ENCODE assay signal across 6 cellular contexts in the genomic region with DNA sequence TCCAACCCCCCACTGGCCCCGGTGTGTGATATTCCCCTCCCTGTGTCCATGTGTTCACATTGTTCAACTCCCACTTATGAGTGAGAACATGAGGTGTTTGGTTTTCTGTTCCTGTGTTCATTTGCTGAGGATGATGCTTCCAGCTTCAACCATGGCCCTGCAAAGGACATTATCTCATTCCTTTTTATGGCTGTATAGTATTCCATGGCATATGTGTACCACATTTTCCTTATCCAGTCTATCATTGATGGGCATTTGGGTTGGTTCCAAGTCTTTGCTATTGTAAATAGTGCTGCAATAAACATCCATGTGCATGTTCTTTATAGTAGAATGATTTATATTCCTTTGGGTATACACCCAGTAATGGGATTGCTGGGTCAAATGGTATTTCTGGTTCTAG. TPM values are rescaled to one million over a fixed set of nuclear protein-coding genes. Genes with fewer than 3 reads are reported as not detected.
"Had no signal": no experiment of that assay in that cellular context is flagged by ENCODE, and none has a peak within 500 bp of the region (broad histone marks: within the 10 kb centered on the region; RNA-seq: fewer than 3 reads in every experiment).

No MANE protein-coding gene starts in this region.

RNA-seq across cellular contexts. Expression of a gene that starts 10.5 kb away (rescaled TPM):
- total RNA-seq: OCI-LY7, PC-3, PC-9, Peyer's patch, RPMI7951, T-cell had no signal
